In genomic region chr19:41510484-41510883, GRCh38 we compare ENCODE assay signal across 3 cellular contexts.
TF ChIP-seq lines count a peak whose summit lies in the region.

No MANE protein-coding gene starts in this region.

TF ChIP-seq in A549, 52 proteins besides CTCF, POLR2A, EP300 and RAD21 (continued from another document):
- no peak for TF ChIP-seq MAZ (IDR thresholded peaks at IDR 0.05; ENCODE audit: borderline replicate concordance, low read depth, low read length)
- TF ChIP-seq HES2 (IDR thresholded peaks at IDR 0.05) = no peak
- no peak for TF ChIP-seq KDM1A (IDR thresholded peaks at IDR 0.05; ENCODE audit: low read depth)
- no peak for TF ChIP-seq ESRRA (IDR thresholded peaks at IDR 0.05; ENCODE audit: borderline replicate concordance, low read length)
- TF ChIP-seq NFE2L2 (conservative IDR thresholded peaks at IDR 0.05; ENCODE audit: low read length) = no peak
- no peak for TF ChIP-seq E2F6 (IDR thresholded peaks at IDR 0.05; ENCODE audit: borderline replicate concordance, low read depth)
- TF ChIP-seq HDAC2 (IDR thresholded peaks at IDR 0.05) = no peak
- no peak for TF ChIP-seq RARB (CRISPR knock-in tag; IDR thresholded peaks at IDR 0.05)
- no peak for TF ChIP-seq TFCP2L1 (CRISPR knock-in tag; IDR thresholded peaks at IDR 0.05)
- no peak for TF ChIP-seq CHD4 (IDR thresholded peaks at IDR 0.05; ENCODE audit: borderline replicate concordance)
- no peak for TF ChIP-seq GATA3 (IDR thresholded peaks at IDR 0.05; ENCODE audit: borderline replicate concordance)
- no peak for TF ChIP-seq NR3C1 (IDR thresholded peaks at IDR 0.05)
- TF ChIP-seq RNF2 (IDR thresholded peaks at IDR 0.05; ENCODE audit: borderline replicate concordance, low read depth) = no peak
- TF ChIP-seq PHF8 (IDR thresholded peaks at IDR 0.05; ENCODE audit: borderline replicate concordance, low read depth) = no peak
- no peak for TF ChIP-seq MAFK (IDR thresholded peaks at IDR 0.05; ENCODE audit: partially characterized antibody)
- no peak for TF ChIP-seq JUN (IDR thresholded peaks at IDR 0.05)
TF ChIP-seq in A549: peak in this region for 0.

TF ChIP-seq in HEK293, 187 proteins besides CTCF, POLR2A, EP300 and RAD21:
- TF ChIP-seq PRDM10 (tag by site-specific recombination; IDR thresholded peaks at IDR 0.05) (peak; percentile 90), ATF2 (tag by site-specific recombination; IDR thresholded peaks at IDR 0.05; ENCODE audit: low read depth) (no peak), KLF8 (tag by site-specific recombination; IDR thresholded peaks at IDR 0.05) (no peak), ZNF324 (tag by site-specific recombination; IDR thresholded peaks at IDR 0.05) (no peak)

TF ChIP-seq in K562, 482 proteins besides CTCF, POLR2A, EP300 and RAD21 (continued from another document):
- TF ChIP-seq THAP7 (CRISPR knock-in tag; IDR thresholded peaks at IDR 0.05) (no peak), ZBED1 (IDR thresholded peaks at IDR 0.05) (peak; percentile 65; the same call in 1 of the 2 replicates), ZNF699 (CRISPR knock-in tag; IDR thresholded peaks at IDR 0.05; ENCODE audit: insufficient replicate concordance) (no peak), ZEB2 (IDR thresholded peaks at IDR 0.05) (no peak), PRDM10 (IDR thresholded peaks at IDR 0.05; ENCODE audit: partially characterized antibody) (peak; percentile 35), TSHZ1 (CRISPR knock-in tag; IDR thresholded peaks at IDR 0.05) (no peak), PCBP1 (IDR thresholded peaks at IDR 0.05; ENCODE audit: low read depth, low read length, poor library complexity, severe bottlenecking) (no peak)
